Comparison of ENCODE assay signal across 23 cellular contexts in the genomic region with DNA sequence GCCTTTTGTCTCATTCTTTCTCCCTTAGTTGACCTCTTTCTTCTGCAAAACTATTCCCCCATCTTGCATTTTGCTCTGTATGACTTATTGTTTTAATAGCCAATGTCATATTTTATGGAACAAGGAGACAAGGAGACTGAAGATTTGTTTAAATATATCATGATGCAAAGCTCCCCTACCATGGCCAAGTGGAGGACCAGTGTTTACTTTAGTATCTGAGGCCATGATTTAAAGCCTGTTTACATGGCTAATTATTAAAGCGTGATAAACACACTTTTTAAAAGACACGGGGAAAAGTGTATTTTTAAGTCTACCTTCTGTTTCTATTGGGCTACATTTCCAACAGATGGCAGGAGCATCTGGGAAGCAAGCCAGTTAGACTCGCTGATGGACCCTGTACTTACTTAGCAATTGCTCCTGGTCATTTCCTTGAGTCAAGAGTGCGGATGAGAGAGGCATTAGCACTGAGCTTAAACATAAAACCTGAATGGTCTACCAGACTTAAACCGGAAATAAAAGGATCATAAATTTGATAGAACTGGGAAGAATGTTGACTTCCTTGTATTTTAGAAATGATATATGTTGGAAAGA.
DNase-seq lines count a peak whose midpoint lies in the region; ATAC-seq and TF ChIP-seq lines count a peak whose summit lies in the region.
"Had no signal": no experiment of that assay in that cellular context is flagged by ENCODE, and none has a peak within 500 bp of the region (broad histone marks: within the 10 kb centered on the region; RNA-seq: fewer than 3 reads in every experiment).

No MANE protein-coding gene starts in this region.

- H3K79me2 ChIP-seq in GM23338 (replicated peaks; ENCODE audit: insufficient read depth) = no peaks in the 10 kb centered on the region

- H3K27ac ChIP-seq in GM23338 (ENCODE audit: low read depth) = peak overlapping the region; percentile 57
- H3K27ac ChIP-seq: testis had no signal

- H3K27me3 ChIP-seq in GM23338 (ENCODE audit: insufficient read depth) = no peaks in the 10 kb centered on the region
- H3K27me3 ChIP-seq: testis had no signal

- H3K4me2 ChIP-seq in GM23338 = peak overlapping the region; percentile 21; the same call in 1 of the 2 replicates

- H3K27me3 Mint-ChIP-seq in GM23338 (ENCODE audit: insufficient read depth, low read depth, poor library complexity) = peaks cover 3% of the 10 kb centered on the region
- H3K27me3 Mint-ChIP-seq: activated B cell treated with CpG ODN at 0.5 μM for 24 hours; activated naive CD8-positive, alpha-beta T cell; B cell; IgD-negative memory B cell; T-helper 17 cell had no signal

- H3K4me3 Mint-ChIP-seq in GM23338 = no peak overlapping the region
- H3K4me3 Mint-ChIP-seq: activated B cell treated with CpG ODN at 0.5 μM for 24 hours; activated CD8-positive, alpha-beta T cell treated with anti-CD3 and anti-CD28 coated beads, Interleukin-2, amount 10 ng/mL, durations not matched to agents 7 days and 5 days; activated naive CD8-positive, alpha-beta T cell; activated T-cell treated with anti-CD3 and anti-CD28 coated beads, Interleukin-2, amount 50 U/mL, for 72 hours; B cell; IgD-negative memory B cell; stimulated activated effector memory CD8-positive, alpha-beta T cell treated with anti-CD3 and anti-CD28 coated beads, Interleukin-12 subunit alpha, Interleukin-12 subunit beta, amount 100 ng/mL, for 72 hours; T-helper 17 cell had no signal

- H3F3A ChIP-seq in GM23338 (replicated peaks; ENCODE audit: low read depth) = no peaks in the 10 kb centered on the region; the same call in 1 of the 2 replicates

- no peak for TF ChIP-seq CTCF in GM23338 (conservative IDR thresholded peaks at IDR 0.05; ENCODE audit: low read depth in 2 of 2)

- H3K36me3 ChIP-seq in GM23338 (ENCODE audit: insufficient read depth) = no peaks in the 10 kb centered on the region

- DNase-seq in GM23338 (ENCODE audit: low spot score) (no peak), NCI-H446 treated with DMSO at 0.1 percent for 48 hours (lab: John Stamatoyannopoulos, UW) (peak; percentile 74), cerebellar cortex (ENCODE audit: low spot score) (peak; percentile 94), renal cortical epithelial cell (ENCODE audit: low read depth) (peak; percentile 33), MV-4-11 (lab: John Stamatoyannopoulos, UW) (no peak), NCI-H187 (lab: John Stamatoyannopoulos, UW) (no peak)
- DNase-seq: activated B cell treated with CpG ODN at 0.5 μM for 24 hours; activated CD8-positive, alpha-beta T cell treated with anti-CD3 and anti-CD28 coated beads, Interleukin-2, amount 10 ng/mL, durations not matched to agents 7 days and 5 days; activated T-cell treated with anti-CD3 and anti-CD28 coated beads, Interleukin-2, amount 50 U/mL, for 72 hours; cortex of kidney; foreskin fibroblast; hypothalamus; MM.1S; SHP77 treated with DMSO at 0.1 percent for 48 hours; stimulated activated CD4-positive, alpha-beta T cell treated with anti-CD3 and anti-CD28 coated beads, Interleukin-15, amount 100 ng/mL, for 24 hours; T-helper 17 cell; testis had no signal

- H3K9me2 ChIP-seq in GM23338 (ENCODE audit: insufficient read depth) = no peaks in the 10 kb centered on the region

- peaks cover 17% of the 10 kb centered on the region for H3K36me3 Mint-ChIP-seq in GM23338 (ENCODE audit: low read depth)
- H3K36me3 Mint-ChIP-seq: activated naive CD8-positive, alpha-beta T cell; brain; IgD-negative memory B cell; stimulated activated effector memory CD8-positive, alpha-beta T cell treated with anti-CD3 and anti-CD28 coated beads, Interleukin-12 subunit alpha, Interleukin-12 subunit beta, amount 100 ng/mL, for 72 hours had no signal

- no peaks in the 10 kb centered on the region for H4K20me1 ChIP-seq in GM23338 (replicated peaks; ENCODE audit: insufficient read depth)

- ATAC-seq in GM23338 = no peak
- ATAC-seq in HG03095 (IDR thresholded peaks at IDR 0.05; ENCODE audit: unreplicated experiment) = no peak
- ATAC-seq: activated CD8-positive, alpha-beta T cell treated with anti-CD3 and anti-CD28 coated beads, Interleukin-2, amount 10 ng/mL, durations not matched to agents 7 days and 5 days; activated T-cell treated with anti-CD3 and anti-CD28 coated beads, Interleukin-2, amount 50 U/mL, for 72 hours; stimulated activated effector memory CD8-positive, alpha-beta T cell treated with anti-CD3 and anti-CD28 coated beads, Interleukin-12 subunit alpha, Interleukin-12 subunit beta, amount 100 ng/mL, for 72 hours; T-helper 17 cell had no signal

- H3K27ac Mint-ChIP-seq in GM23338 = peak overlapping the region; percentile 66; the same call in 1 of the 2 replicates
- H3K27ac Mint-ChIP-seq: activated B cell treated with CpG ODN at 0.5 μM for 24 hours; activated CD8-positive, alpha-beta T cell treated with anti-CD3 and anti-CD28 coated beads, Interleukin-2, amount 10 ng/mL, durations not matched to agents 7 days and 5 days; activated naive CD8-positive, alpha-beta T cell; activated T-cell treated with anti-CD3 and anti-CD28 coated beads, Interleukin-2, amount 50 U/mL, for 72 hours; B cell; IgD-negative memory B cell; stimulated activated effector memory CD8-positive, alpha-beta T cell treated with anti-CD3 and anti-CD28 coated beads, Interleukin-12 subunit alpha, Interleukin-12 subunit beta, amount 100 ng/mL, for 72 hours; T-helper 17 cell had no signal

- H3K4me1 ChIP-seq in GM23338 (ENCODE audit: insufficient read depth) = peaks cover 50% of the 10 kb centered on the region
- H3K4me1 ChIP-seq: testis had no signal

- peaks cover 47% of the 10 kb centered on the region for H3K4me1 Mint-ChIP-seq in GM23338
- H3K4me1 Mint-ChIP-seq: activated B cell treated with CpG ODN at 0.5 μM for 24 hours; B cell; IgD-negative memory B cell; stimulated activated effector memory CD8-positive, alpha-beta T cell treated with anti-CD3 and anti-CD28 coated beads, Interleukin-12 subunit alpha, Interleukin-12 subunit beta, amount 100 ng/mL, for 72 hours; T-helper 17 cell had no signal

- H2AFZ ChIP-seq in GM23338 = no peak overlapping the region

- no peak overlapping the region for H3K4me3 ChIP-seq in GM23338
- H3K4me3 ChIP-seq: testis had no signal

- H3K9me3 Mint-ChIP-seq in GM23338 = peaks cover 4% of the 10 kb centered on the region
- H3K9me3 Mint-ChIP-seq: activated B cell treated with CpG ODN at 0.5 μM for 24 hours, brain had no signal

TF ChIP-seq in GM23338, 12 proteins besides CTCF, POLR2A, EP300 and RAD21 (continues in another document):
- TF ChIP-seq, protein P1, sequence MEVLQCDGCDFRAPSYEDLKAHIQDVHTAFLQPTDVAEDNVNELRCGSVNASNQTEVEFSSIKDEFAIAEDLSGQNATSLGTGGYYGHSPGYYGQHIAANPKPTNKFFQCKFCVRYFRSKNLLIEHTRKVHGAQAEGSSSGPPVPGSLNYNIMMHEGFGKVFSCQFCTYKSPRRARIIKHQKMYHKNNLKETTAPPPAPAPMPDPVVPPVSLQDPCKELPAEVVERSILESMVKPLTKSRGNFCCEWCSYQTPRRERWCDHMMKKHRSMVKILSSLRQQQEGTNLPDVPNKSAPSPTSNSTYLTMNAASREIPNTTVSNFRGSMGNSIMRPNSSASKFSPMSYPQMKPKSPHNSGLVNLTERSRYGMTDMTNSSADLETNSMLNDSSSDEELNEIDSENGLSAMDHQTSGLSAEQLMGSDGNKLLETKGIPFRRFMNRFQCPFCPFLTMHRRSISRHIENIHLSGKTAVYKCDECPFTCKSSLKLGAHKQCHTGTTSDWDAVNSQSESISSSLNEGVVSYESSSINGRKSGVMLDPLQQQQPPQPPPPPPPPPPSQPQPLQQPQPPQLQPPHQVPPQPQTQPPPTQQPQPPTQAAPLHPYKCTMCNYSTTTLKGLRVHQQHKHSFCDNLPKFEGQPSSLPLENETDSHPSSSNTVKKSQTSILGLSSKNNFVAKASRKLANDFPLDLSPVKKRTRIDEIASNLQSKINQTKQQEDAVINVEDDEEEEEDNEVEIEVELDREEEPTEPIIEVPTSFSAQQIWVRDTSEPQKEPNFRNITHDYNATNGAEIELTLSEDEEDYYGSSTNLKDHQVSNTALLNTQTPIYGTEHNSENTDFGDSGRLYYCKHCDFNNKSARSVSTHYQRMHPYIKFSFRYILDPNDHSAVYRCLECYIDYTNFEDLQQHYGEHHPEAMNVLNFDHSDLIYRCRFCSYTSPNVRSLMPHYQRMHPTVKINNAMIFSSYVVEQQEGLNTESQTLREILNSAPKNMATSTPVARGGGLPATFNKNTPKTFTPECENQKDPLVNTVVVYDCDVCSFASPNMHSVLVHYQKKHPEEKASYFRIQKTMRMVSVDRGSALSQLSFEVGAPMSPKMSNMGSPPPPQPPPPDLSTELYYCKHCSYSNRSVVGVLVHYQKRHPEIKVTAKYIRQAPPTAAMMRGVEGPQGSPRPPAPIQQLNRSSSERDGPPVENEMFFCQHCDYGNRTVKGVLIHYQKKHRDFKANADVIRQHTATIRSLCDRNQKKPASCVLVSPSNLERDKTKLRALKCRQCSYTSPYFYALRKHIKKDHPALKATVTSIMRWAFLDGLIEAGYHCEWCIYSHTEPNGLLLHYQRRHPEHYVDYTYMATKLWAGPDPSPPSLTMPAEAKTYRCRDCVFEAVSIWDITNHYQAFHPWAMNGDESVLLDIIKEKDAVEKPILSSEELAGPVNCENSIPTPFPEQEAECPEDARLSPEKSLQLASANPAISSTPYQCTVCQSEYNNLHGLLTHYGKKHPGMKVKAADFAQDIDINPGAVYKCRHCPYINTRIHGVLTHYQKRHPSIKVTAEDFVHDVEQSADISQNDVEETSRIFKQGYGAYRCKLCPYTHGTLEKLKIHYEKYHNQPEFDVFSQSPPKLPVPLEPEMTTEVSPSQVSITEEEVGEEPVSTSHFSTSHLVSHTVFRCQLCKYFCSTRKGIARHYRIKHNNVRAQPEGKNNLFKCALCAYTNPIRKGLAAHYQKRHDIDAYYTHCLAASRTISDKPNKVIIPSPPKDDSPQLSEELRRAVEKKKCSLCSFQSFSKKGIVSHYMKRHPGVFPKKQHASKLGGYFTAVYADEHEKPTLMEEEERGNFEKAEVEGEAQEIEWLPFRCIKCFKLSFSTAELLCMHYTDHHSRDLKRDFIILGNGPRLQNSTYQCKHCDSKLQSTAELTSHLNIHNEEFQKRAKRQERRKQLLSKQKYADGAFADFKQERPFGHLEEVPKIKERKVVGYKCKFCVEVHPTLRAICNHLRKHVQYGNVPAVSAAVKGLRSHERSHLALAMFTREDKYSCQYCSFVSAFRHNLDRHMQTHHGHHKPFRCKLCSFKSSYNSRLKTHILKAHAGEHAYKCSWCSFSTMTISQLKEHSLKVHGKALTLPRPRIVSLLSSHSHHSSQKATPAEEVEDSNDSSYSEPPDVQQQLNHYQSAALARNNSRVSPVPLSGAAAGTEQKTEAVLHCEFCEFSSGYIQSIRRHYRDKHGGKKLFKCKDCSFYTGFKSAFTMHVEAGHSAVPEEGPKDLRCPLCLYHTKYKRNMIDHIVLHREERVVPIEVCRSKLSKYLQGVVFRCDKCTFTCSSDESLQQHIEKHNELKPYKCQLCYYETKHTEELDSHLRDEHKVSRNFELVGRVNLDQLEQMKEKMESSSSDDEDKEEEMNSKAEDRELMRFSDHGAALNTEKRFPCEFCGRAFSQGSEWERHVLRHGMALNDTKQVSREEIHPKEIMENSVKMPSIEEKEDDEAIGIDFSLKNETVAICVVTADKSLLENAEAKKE (CRISPR knock-in tag; IDR thresholded peaks at IDR 0.05) = no peak
- TF ChIP-seq POLR2AphosphoS5 (IDR thresholded peaks at IDR 0.05; ENCODE audit: low read depth) (no peak), JUNB (IDR thresholded peaks at IDR 0.05; ENCODE audit: unreplicated experiment) (no peak)

Comparison
In these comparisons a context has a peak if more than half of its experiments do, and no peak if none do; other contexts are left out.
1. DNase-seq: peak in NCI-H446 treated with DMSO at 0.1 percent for 48 hours (single experiment), cerebellar cortex (single experiment) and renal cortical epithelial cell (single experiment); none in GM23338 (single experiment), MV-4-11 (single experiment) and NCI-H187 (0 of 2).